8 cellular contexts compared by ENCODE assay signal in the genomic region with DNA sequence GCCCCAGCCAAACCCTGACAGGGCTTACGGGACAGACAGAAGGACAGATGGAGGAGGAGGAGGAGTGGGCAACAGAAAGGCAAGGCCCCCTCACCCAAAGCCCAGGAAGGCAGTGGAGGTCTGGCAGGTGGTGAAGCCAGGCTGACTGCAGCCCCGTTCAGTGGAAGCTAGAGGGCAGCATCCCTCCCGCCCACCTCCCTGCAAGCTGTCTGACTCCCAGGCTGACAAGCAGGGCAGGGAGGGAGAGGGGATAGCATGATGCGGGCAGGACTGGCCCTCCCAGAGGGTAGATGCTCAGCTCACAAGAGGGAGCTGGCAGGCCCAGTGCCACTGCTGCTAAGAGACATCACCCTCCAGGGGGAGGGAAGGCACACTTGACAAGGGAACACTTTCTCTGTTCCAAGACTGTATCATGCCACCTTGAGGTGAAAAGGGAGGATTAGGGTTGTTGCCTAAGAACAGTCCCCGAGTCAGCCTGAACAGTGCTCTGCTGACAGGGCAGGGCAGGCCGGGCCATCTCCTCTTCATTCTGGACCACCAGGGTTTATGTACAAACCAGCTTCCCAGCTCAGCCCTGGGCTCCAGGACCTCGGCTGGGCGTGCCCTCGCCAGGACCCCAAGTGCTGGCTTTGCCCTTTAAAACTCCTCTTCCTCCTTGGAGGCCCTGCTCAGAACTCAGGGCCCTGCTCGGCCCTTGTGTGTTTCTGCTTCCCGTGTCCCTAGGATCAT.
DNase-seq lines count a peak whose midpoint lies in the region; ATAC-seq, FAIRE-seq and TF ChIP-seq lines count a peak whose summit lies in the region.

No MANE protein-coding gene starts in this region.

- CTCF ChIA-PET in CD4-positive, alpha-beta T cell (lab: Charles Lee) = interaction anchor here (1.0 to 1.5 kb wide), 9 partner anchors 37 to 252 kb away, joined by 3 to 8 read pairs (median 3); a partner anchor contains a TSS

- 55 to 58% methylated on average over 11 of the region's 11 CpGs for WGBS in pancreas, 2 donors

- FAIRE-seq in pancreas (lab: Jason Lieb, UNC) = no peak

- peak; percentile 25 to 51 (median 38) for DNase-seq in CD4-positive, alpha-beta T cell
- DNase-seq in NOMO-1 (lab: John Stamatoyannopoulos, UW; ENCODE audit: unreplicated experiment in 2 of 2) (peak; percentile 45 to 60), fibroblast of the conjunctiva (ENCODE audit: low read depth) (peak; percentile 29), pancreas (peak; percentile 31 to 78 (median 54))
- DNase-seq in activated T-cell treated with anti-CD3 and anti-CD28 coated beads, Interleukin-2, amount 50 U/mL, for 4 hours = peak; percentile 49

- H3K9me3 ChIP-seq in CD4-positive, alpha-beta T cell (ENCODE audit: control insufficient read depth, low read length) = no peaks in the 10 kb centered on the region
- H3K9me3 ChIP-seq in pancreas = no peaks in the 10 kb centered on the region

- H3K4me3 Mint-ChIP-seq in CD4-positive, alpha-beta T cell = no peak overlapping the region
- no peak overlapping the region for H3K4me3 Mint-ChIP-seq in activated T-cell treated with anti-CD3 and anti-CD28 coated beads, Interleukin-2, amount 50 U/mL, for 4 hours

- peak overlapping the region; percentile 24 for H3K27ac Mint-ChIP-seq in CD4-positive, alpha-beta T cell

- no peaks in the 10 kb centered on the region for H3K27me3 ChIP-seq in CD4-positive, alpha-beta T cell (ENCODE audit: control insufficient read depth, insufficient read depth, low read length)
- no peaks in the 10 kb centered on the region for H3K27me3 ChIP-seq in pancreas

- POLR2A ChIA-PET in CD4-positive, alpha-beta T cell (lab: Charles Lee) = interaction anchor here (5.1 kb wide), 1 partner anchor 66 kb away, joined by 41 read pairs; a partner anchor contains a TSS

- peak; percentile 70 for TF ChIP-seq CTCF in CD4-positive, alpha-beta T cell (IDR thresholded peaks at IDR 0.05)
- peak; percentile 43 to 62 (median 51) for TF ChIP-seq CTCF in pancreas (IDR thresholded peaks at IDR 0.05)

- H3K36me3 ChIP-seq in pancreas = no peaks in the 10 kb centered on the region

- no peaks in the 10 kb centered on the region for H3K4me1 ChIP-seq in pancreas

- H3K27ac ChIP-seq in CD4-positive, alpha-beta T cell (ENCODE audit: low read depth, low read length) = no peak overlapping the region
- no peak overlapping the region for H3K27ac ChIP-seq in pancreas

- no peaks in the 10 kb centered on the region for H3K36me3 Mint-ChIP-seq in CD4-positive, alpha-beta T cell (ENCODE audit: low read depth)
- H3K36me3 Mint-ChIP-seq in activated T-cell treated with anti-CD3 and anti-CD28 coated beads, Interleukin-2, amount 50 U/mL, for 4 hours (ENCODE audit: insufficient read depth) = no peaks in the 10 kb centered on the region

- H3K27me3 Mint-ChIP-seq in CD4-positive, alpha-beta T cell = no peaks in the 10 kb centered on the region
- no peaks in the 10 kb centered on the region for H3K27me3 Mint-ChIP-seq in activated T-cell treated with anti-CD3 and anti-CD28 coated beads, Interleukin-2, amount 50 U/mL, for 4 hours (ENCODE audit: low read depth)

- intact Hi-C loops in CD4-positive, alpha-beta T cell (cut with DNase I, micrococcal nuclease) = loop anchor here (1.0 to 5.0 kb wide), 4 partner anchors 68 to 258 kb away; a partner anchor contains a TSS
- intact Hi-C loops in pancreas (cut with DNase I) = no loop called here

- peak; percentile 63 for ATAC-seq in CD4-positive, alpha-beta T cell (ENCODE audit: poor library complexity)
- ATAC-seq in GM18909 (IDR thresholded peaks at IDR 0.05; ENCODE audit: poor library complexity, unreplicated experiment) (peak; percentile 74), HG03095 (IDR thresholded peaks at IDR 0.05; ENCODE audit: unreplicated experiment) (peak; percentile 67), pancreas (peak; percentile 38 to 65 (median 60)), HG02970 (IDR thresholded peaks at IDR 0.05; ENCODE audit: low FRiP score, unreplicated experiment) (no peak)
- ATAC-seq in activated T-cell treated with anti-CD3 and anti-CD28 coated beads, Interleukin-2, amount 50 U/mL, for 4 hours = peak; percentile 71 to 79

- no peak overlapping the region for H3K4me3 ChIP-seq in pancreas

- peaks cover 6% of the 10 kb centered on the region for H3K4me1 Mint-ChIP-seq in CD4-positive, alpha-beta T cell (ENCODE audit: low read depth)
- peaks cover 5% of the 10 kb centered on the region for H3K4me1 Mint-ChIP-seq in activated T-cell treated with anti-CD3 and anti-CD28 coated beads, Interleukin-2, amount 50 U/mL, for 4 hours (ENCODE audit: low read depth)

- no peaks in the 10 kb centered on the region for H3K9me3 Mint-ChIP-seq in CD4-positive, alpha-beta T cell
- no peaks in the 10 kb centered on the region for H3K9me3 Mint-ChIP-seq in activated T-cell treated with anti-CD3 and anti-CD28 coated beads, Interleukin-2, amount 50 U/mL, for 4 hours

Comparison
In these comparisons a context has a peak if more than half of its experiments do, and no peak if none do; other contexts are left out.
1. intact Hi-C loops: an anchor here in CD4-positive, alpha-beta T cell (1.0 to 5.0 kb wide); none called in pancreas.